Comparison of ENCODE assay signal across 18 cellular contexts in genomic region chr15:70166506-70167087, GRCh38.
"Had no signal": no experiment of that assay in that cellular context is flagged by ENCODE, and none has a peak within 500 bp of the region (broad histone marks: within the 10 kb centered on the region; RNA-seq: fewer than 3 reads in every experiment).

No MANE protein-coding gene starts in this region.

- H3K9me3 Mint-ChIP-seq: activated naive CD4-positive, alpha-beta T cell treated with anti-CD3 and anti-CD28 coated beads, Interleukin-2, amount 50 U/mL, for 72 hours; activated T-cell treated with anti-CD3 and anti-CD28 coated beads, Interleukin-2, amount 50 U/mL, for 24 hours had no signal

- DNase-seq: activated CD4-positive, alpha-beta T cell treated with anti-CD3 and anti-CD28 coated beads for 1 hour; activated CD4-positive, alpha-beta T cell treated with anti-CD3 and anti-CD28 coated beads, Interleukin-2, amount 50 U/mL, for 4 hours; activated effector memory CD4-positive, alpha-beta T cell treated with Interleukin-2 at 50 U/mL for 16 hours; activated T-cell treated with anti-CD3 and anti-CD28 coated beads, Interleukin-2, amount 50 U/mL, for 24 hours; amniotic stem cell; central memory CD4-positive, alpha-beta T cell; cortex of kidney; effector CD8-positive, alpha-beta T cell; foreskin fibroblast; glutamatergic neuron; lower lobe of right lung; stimulated activated CD4-positive, alpha-beta T cell treated with anti-CD3 and anti-CD28 coated beads, Interleukin-12 subunit alpha, Interleukin-12 subunit beta, amount 100 ng/mL, for 4 hours; stimulated activated CD4-positive, alpha-beta T cell treated with anti-CD3 and anti-CD28 coated beads, Interleukin-2, amount 100 ng/mL, for 24 hours; T1000; testis had no signal

- H3K27ac Mint-ChIP-seq: activated naive CD4-positive, alpha-beta T cell treated with anti-CD3 and anti-CD28 coated beads, Interleukin-2, amount 50 U/mL, for 72 hours; activated T-cell treated with anti-CD3 and anti-CD28 coated beads, Interleukin-2, amount 50 U/mL, for 24 hours had no signal

- H3K9me3 ChIP-seq: lower lobe of right lung, prostate gland, testis had no signal

- H3K36me3 Mint-ChIP-seq: activated naive CD4-positive, alpha-beta T cell treated with anti-CD3 and anti-CD28 coated beads, Interleukin-2, amount 50 U/mL, for 72 hours had no signal

- H3K27me3 ChIP-seq: stomach, testis had no signal

- H3K4me1 ChIP-seq: prostate gland had no signal

- H3K4me3 Mint-ChIP-seq: activated T-cell treated with anti-CD3 and anti-CD28 coated beads, Interleukin-2, amount 50 U/mL, for 24 hours had no signal

- H3K36me3 ChIP-seq: lower lobe of right lung, prostate gland, stomach had no signal

- H3K4me3 ChIP-seq: lower lobe of right lung, prostate gland, stomach, testis had no signal

- ATAC-seq: activated naive CD4-positive, alpha-beta T cell treated with anti-CD3 and anti-CD28 coated beads, Interleukin-2, amount 50 U/mL, for 72 hours; lower lobe of right lung had no signal

- H3K27me3 Mint-ChIP-seq: activated T-cell treated with anti-CD3 and anti-CD28 coated beads, Interleukin-2, amount 50 U/mL, for 24 hours had no signal

- H3K27ac ChIP-seq: lower lobe of right lung, prostate gland, testis had no signal
